9 cellular contexts compared by ENCODE assay signal in the genomic region with DNA sequence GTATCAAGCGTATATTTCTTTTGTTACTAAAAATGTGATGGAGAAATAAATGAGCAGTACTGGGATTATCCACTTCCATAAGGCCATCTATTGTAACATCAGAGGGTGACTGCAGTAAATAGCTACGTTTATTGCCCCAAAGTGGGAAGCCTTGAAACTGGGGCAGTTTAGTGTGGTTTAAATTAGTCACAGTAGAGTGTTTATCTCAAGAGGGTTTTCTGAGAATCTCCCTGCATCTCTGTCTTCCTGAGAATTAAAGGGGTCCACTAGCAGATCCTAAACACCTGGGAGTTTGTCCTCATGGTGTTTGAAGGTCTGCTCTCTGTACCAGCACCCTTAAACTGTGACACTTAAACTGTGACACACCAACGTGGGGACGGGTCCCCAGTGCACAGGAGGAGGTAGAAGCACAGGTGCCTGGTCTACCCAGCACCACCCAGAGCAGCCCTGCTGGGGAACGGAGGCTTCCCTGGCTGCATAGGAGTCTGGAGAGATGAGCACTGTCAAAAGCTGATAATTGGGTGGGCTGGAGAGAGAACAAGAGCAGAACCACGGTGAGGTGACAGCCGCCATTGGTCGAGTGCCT. TPM values are rescaled to one million over a fixed set of nuclear protein-coding genes. Genes with fewer than 3 reads are reported as not detected.
DNase-seq lines count a peak whose midpoint lies in the region; ATAC-seq, FAIRE-seq and TF ChIP-seq lines count a peak whose summit lies in the region.
"Had no signal": no experiment of that assay in that cellular context is flagged by ENCODE, and none has a peak within 500 bp of the region (broad histone marks: within the 10 kb centered on the region; RNA-seq: fewer than 3 reads in every experiment).

No MANE protein-coding gene starts in this region.

- H3K79me2 ChIP-seq in GM23338 (replicated peaks; ENCODE audit: insufficient read depth) (peaks cover 100% of the 10 kb centered on the region), astrocyte (ENCODE audit: insufficient read depth, low read length) (peaks cover 100% of the 10 kb centered on the region)

- peaks cover 34% of the 10 kb centered on the region for H3F3A ChIP-seq in GM23338 (replicated peaks; ENCODE audit: low read depth)

- DNase-seq in GM23338 (ENCODE audit: low spot score) = no peak
- no peak for DNase-seq in astrocyte (ENCODE audit: low read depth)
- DNase-seq in naive thymus-derived CD8-positive, alpha-beta T cell = no peak
- no peak for DNase-seq in COLO829 (ENCODE audit: low spot score)
- DNase-seq in OCI-M1 (lab: John Stamatoyannopoulos, UW) = no peak
- DNase-seq: T-helper 9 cell had no signal

- H3K9me3 Mint-ChIP-seq in GM23338 (peaks cover 10% of the 10 kb centered on the region), astrocyte (ENCODE audit: unreplicated experiment) (no peaks in the 10 kb centered on the region)
- H3K9me3 Mint-ChIP-seq in naive thymus-derived CD8-positive, alpha-beta T cell = peaks cover 0 to 3% (median 0%) of the 10 kb centered on the region in 9 donors

- H2AFZ ChIP-seq in GM23338 (no peak overlapping the region), astrocyte (ENCODE audit: low read depth, low read length) (no peak overlapping the region)

- H3K4me1 Mint-ChIP-seq in GM23338 (peaks cover 77% of the 10 kb centered on the region), astrocyte (ENCODE audit: low read depth, unreplicated experiment) (peaks cover 70% of the 10 kb centered on the region)
- peaks cover 54 to 97% (median 92%) of the 10 kb centered on the region in 4 donors for H3K4me1 Mint-ChIP-seq in naive thymus-derived CD8-positive, alpha-beta T cell

- peaks cover 42% of the 10 kb centered on the region for H3K36me3 Mint-ChIP-seq in GM23338 (ENCODE audit: low read depth)
- H3K36me3 Mint-ChIP-seq in astrocyte (ENCODE audit: low read depth, unreplicated experiment) = peaks cover 4% of the 10 kb centered on the region
- H3K36me3 Mint-ChIP-seq in naive thymus-derived CD8-positive, alpha-beta T cell = peaks cover 0 to 36% (median 4%) of the 10 kb centered on the region in 3 donors

- H4K20me1 ChIP-seq in GM23338 (replicated peaks; ENCODE audit: insufficient read depth) (peaks cover 97% of the 10 kb centered on the region), astrocyte (ENCODE audit: insufficient read depth, low read length) (peaks cover 99% of the 10 kb centered on the region)

- H3K36me3 ChIP-seq in GM23338 (ENCODE audit: insufficient read depth) (no peaks in the 10 kb centered on the region), astrocyte (ENCODE audit: insufficient read depth, low read length) (no peaks in the 10 kb centered on the region)

- H3K27me3 Mint-ChIP-seq in GM23338 (ENCODE audit: insufficient read depth, low read depth, poor library complexity) (peaks cover 30% of the 10 kb centered on the region), astrocyte (ENCODE audit: low read depth, unreplicated experiment) (no peaks in the 10 kb centered on the region)
- no peaks in the 10 kb centered on the region for H3K27me3 Mint-ChIP-seq in naive thymus-derived CD8-positive, alpha-beta T cell

- H3K27me3 ChIP-seq in GM23338 (ENCODE audit: insufficient read depth) (no peaks in the 10 kb centered on the region), astrocyte (ENCODE audit: insufficient read depth, low read length) (no peaks in the 10 kb centered on the region)

- peaks cover 75% of the 10 kb centered on the region for H3K4me1 ChIP-seq in GM23338 (ENCODE audit: insufficient read depth)
- H3K4me1 ChIP-seq in astrocyte (ENCODE audit: insufficient read depth, low read length) = peaks cover 53% of the 10 kb centered on the region

- no peak overlapping the region for H3K4me3 ChIP-seq in GM23338
- no peak overlapping the region for H3K4me3 ChIP-seq in astrocyte (ENCODE audit: insufficient read depth, low read depth, low read length)

- no peaks in the 10 kb centered on the region for H3K9me3 ChIP-seq in astrocyte (ENCODE audit: insufficient read depth, low read depth, low read length)

- POLR2A ChIA-PET in naive thymus-derived CD8-positive, alpha-beta T cell (lab: Charles Lee) = interaction anchor here (1.0 to 2.4 kb wide), 4 partner anchors 13 to 69 kb away, joined by 3 to 13 read pairs (median 8); no protein-coding TSS in a partner anchor

- no peak for ATAC-seq in GM23338
- peak; percentile 18 to 22 for ATAC-seq in naive thymus-derived CD8-positive, alpha-beta T cell
- ATAC-seq in GM18867 (IDR thresholded peaks at IDR 0.05; ENCODE audit: unreplicated experiment) = no peak
- no peak for ATAC-seq in GM18519 (IDR thresholded peaks at IDR 0.05; ENCODE audit: low FRiP score, unreplicated experiment)

- no peaks in the 10 kb centered on the region for H3K9me2 ChIP-seq in GM23338 (ENCODE audit: insufficient read depth)

- H3K4me2 ChIP-seq in GM23338 = peak overlapping the region; percentile 73
- no peak overlapping the region for H3K4me2 ChIP-seq in astrocyte (ENCODE audit: low read length)

- no peak for TF ChIP-seq CTCF in 22Rv1 (IDR thresholded peaks at IDR 0.05)
- no peak for TF ChIP-seq CTCF in GM23338 (conservative IDR thresholded peaks at IDR 0.05; ENCODE audit: low read depth in 2 of 2)
- TF ChIP-seq CTCF in astrocyte (IDR thresholded peaks at IDR 0.05; ENCODE audit: insufficient read depth, low read depth, low read length) = no peak

- FAIRE-seq in astrocyte (lab: Jason Lieb, UNC) = no peak

- H3K27ac ChIP-seq in 22Rv1 = peak overlapping the region; percentile 48; the same call in 1 of the 2 replicates
- peak overlapping the region; percentile 68 for H3K27ac ChIP-seq in GM23338 (ENCODE audit: low read depth)
- no peak overlapping the region for H3K27ac ChIP-seq in astrocyte (ENCODE audit: low read depth, low read length)

- H3K4me3 Mint-ChIP-seq in GM23338 (peak overlapping the region; percentile 39; the same call in 2 of the 3 replicates), astrocyte (ENCODE audit: unreplicated experiment) (peak overlapping the region; percentile 50)
- H3K4me3 Mint-ChIP-seq in naive thymus-derived CD8-positive, alpha-beta T cell = peak overlapping the region; percentile 38 to 84 (median 80)

- H3K27ac Mint-ChIP-seq in GM23338 = peak overlapping the region; percentile 85
- peak overlapping the region; percentile 47 for H3K27ac Mint-ChIP-seq in astrocyte (ENCODE audit: unreplicated experiment)
- peak overlapping the region; percentile 75 to 93 (median 88) for H3K27ac Mint-ChIP-seq in naive thymus-derived CD8-positive, alpha-beta T cell

- no peak overlapping the region for H3K9ac ChIP-seq in astrocyte (ENCODE audit: low read length)

RNA-seq across cellular contexts. Expression of a gene that starts 25.2 kb away (rescaled TPM):
- 171 and 193 TPM in 2 replicates for total RNA-seq in GM23338 (2014; rRNA removed; shearing (Covaris generic))
- polyA plus RNA-seq in GM23338 (2016; fragmentation: Nextera tagmentation; extraction: Ambion mirVana) = 41.4 and 45.0 TPM in 2 replicates
- total RNA-seq in astrocyte = 260 and 292 TPM in 2 replicates
- 100 to 1,000 TPM; 383 to 386 TPM for total RNA-seq in naive thymus-derived CD8-positive, alpha-beta T cell
- polyA plus RNA-seq in naive thymus-derived CD8-positive, alpha-beta T cell = 10 to 100 TPM; 13.4 to 56.3 (median 27.9) TPM

Comparison
In these comparisons a context has a peak if more than half of its experiments do, and no peak if none do; other contexts are left out.
1. ATAC-seq: peak in naive thymus-derived CD8-positive, alpha-beta T cell (2 of 2); none in GM23338 (single experiment), GM18867 (single experiment) and GM18519 (single experiment).
2. Peak in every context shown above with its lines, with median percentiles within 50 percentile points of each other: H3K27ac Mint-ChIP-seq and H3K4me3 Mint-ChIP-seq.